17 cellular contexts compared by ENCODE assay signal in genomic region chr15:68010366-68010765, GRCh38. TPM values are rescaled to one million over a fixed set of nuclear protein-coding genes. Genes with fewer than 3 reads are reported as not detected.
DNase-seq lines count a peak whose midpoint lies in the region; ATAC-seq and TF ChIP-seq lines count a peak whose summit lies in the region.
"Had no signal": no experiment of that assay in that cellular context is flagged by ENCODE, and none has a peak within 500 bp of the region (broad histone marks: within the 10 kb centered on the region; RNA-seq: fewer than 3 reads in every experiment).

No MANE protein-coding gene starts in this region.

- H3K4me1 ChIP-seq in GM23338 (ENCODE audit: insufficient read depth) (peaks cover 8% of the 10 kb centered on the region), trophoblast cell (ENCODE audit: control insufficient read depth in 1 of 2, insufficient read depth in 2 of 2, low read length in 2 of 2) (peaks cover 0 to 2% of the 10 kb centered on the region in 2 experiments), left lung (peaks cover 0 to 23% of the 10 kb centered on the region in 2 donors)
- H3K4me1 ChIP-seq: BLaER1 had no signal

- ATAC-seq in GM23338 (peak; percentile 95), WTC11 (peak; percentile 88), GM18909 (IDR thresholded peaks at IDR 0.05; ENCODE audit: poor library complexity, unreplicated experiment) (no peak), left lung (no peak)
- ATAC-seq: Right ventricle myocardium inferior had no signal

- H3K9me3 ChIP-seq in trophoblast cell (ENCODE audit: insufficient read depth, low read depth, low read length) (peaks cover 5% of the 10 kb centered on the region), left lung (peaks cover 0 to 8% of the 10 kb centered on the region in 2 donors)

- no peak overlapping the region for H3K27ac ChIP-seq in GM23338 (ENCODE audit: low read depth)
- H3K27ac ChIP-seq in trophoblast cell (ENCODE audit: low read depth, low read length): no peak overlapping the region
- no peak overlapping the region for H3K27ac ChIP-seq in left lung
- H3K27ac ChIP-seq: BLaER1, GM23248 had no signal

- no peak overlapping the region for H3K9ac ChIP-seq in trophoblast cell (ENCODE audit: low read length)
- H3K9ac ChIP-seq: BLaER1, GM23248 had no signal

- no peaks in the 10 kb centered on the region for H3K79me2 ChIP-seq in GM23338 (replicated peaks; ENCODE audit: insufficient read depth)
- no peaks in the 10 kb centered on the region for H3K79me2 ChIP-seq in trophoblast cell (ENCODE audit: control insufficient read depth, insufficient read depth, low read length, poor library complexity)

- no peaks in the 10 kb centered on the region for H3K27me3 ChIP-seq in GM23338 (ENCODE audit: insufficient read depth)
- no peaks in the 10 kb centered on the region for H3K27me3 ChIP-seq in trophoblast cell (ENCODE audit: insufficient read depth, low read length)
- no peaks in the 10 kb centered on the region for H3K27me3 ChIP-seq in left lung
- H3K27me3 ChIP-seq: BLaER1 had no signal

- H3K4me3 ChIP-seq in GM23338 (no peak overlapping the region), trophoblast cell (ENCODE audit: low read depth, low read length) (no peak overlapping the region), left lung (no peak overlapping the region)
- H3K4me3 ChIP-seq: BLaER1, GM23248 had no signal

- no peak overlapping the region for H4K91ac ChIP-seq in trophoblast cell (ENCODE audit: low read depth, low read length)

- H4K12ac ChIP-seq in trophoblast cell (ENCODE audit: low read depth, low read length): no peak overlapping the region

- 0 out of 2 replicates have a peak, but pooled peaks cover 3% of the 10 kb centered on the region for H3K36me3 ChIP-seq in GM23338 (ENCODE audit: insufficient read depth)
- H3K36me3 ChIP-seq in trophoblast cell (ENCODE audit: control insufficient read depth in 1 of 2, insufficient read depth in 2 of 2, low read length in 2 of 2): no peaks in the 10 kb centered on the region
- H3K36me3 ChIP-seq in left lung: no peaks in the 10 kb centered on the region
- H3K36me3 ChIP-seq: BLaER1 had no signal

- no peak overlapping the region for H4K8ac ChIP-seq in trophoblast cell (ENCODE audit: low read depth, low read length)

- peak overlapping the region; percentile 37; the same call in 1 of the 2 replicates for H3K27ac Mint-ChIP-seq in GM23338
- H3K27ac Mint-ChIP-seq in WTC11: peak overlapping the region; percentile 46; the same call in 1 of the 2 replicates
- H3K27ac Mint-ChIP-seq: CD8-positive, alpha-beta memory T cell had no signal

- H3K4me1 Mint-ChIP-seq in GM23338: peaks cover 37% of the 10 kb centered on the region
- H3K4me1 Mint-ChIP-seq in WTC11: peaks cover 28% of the 10 kb centered on the region
- H3K4me1 Mint-ChIP-seq: CD8-positive, alpha-beta memory T cell had no signal

- no CpG with 5 or more reads among the region's 6 CpGs for WGBS in trophoblast cell (ENCODE audit: extremely low coverage, insufficient coverage, insufficient read length)

- H3K9me2 ChIP-seq in GM23338 (ENCODE audit: insufficient read depth): peaks cover 4% of the 10 kb centered on the region

- no peak overlapping the region for H2BK5ac ChIP-seq in trophoblast cell (ENCODE audit: low read depth, low read length, poor library complexity)

- no peaks in the 10 kb centered on the region for H3F3A ChIP-seq in GM23338 (replicated peaks; ENCODE audit: low read depth)

- CTCF ChIA-PET in WTC11 (lab: Charles Lee): no interaction called here

- no peak overlapping the region for H2AK5ac ChIP-seq in trophoblast cell (ENCODE audit: low read length)

- no peaks in the 10 kb centered on the region for H3K79me1 ChIP-seq in trophoblast cell (ENCODE audit: low read length)

- no peak overlapping the region for H3K4ac ChIP-seq in trophoblast cell (ENCODE audit: low read depth, low read length)

- H3K18ac ChIP-seq in trophoblast cell (ENCODE audit: low read length): no peak overlapping the region

- H3K27me3 Mint-ChIP-seq in GM23338 (ENCODE audit: insufficient read depth, low read depth, poor library complexity): peaks cover 12% of the 10 kb centered on the region
- H3K27me3 Mint-ChIP-seq in WTC11 (ENCODE audit: low read depth): no peaks in the 10 kb centered on the region; the same call in 1 of the 2 replicates

- intact Hi-C loops in left lung (cut with DNase I): no loop called here

- H3K14ac ChIP-seq in trophoblast cell (ENCODE audit: low read length): no peak overlapping the region

- H2AFZ ChIP-seq in GM23338 (no peak overlapping the region; the same call in 1 of the 2 replicates), trophoblast cell (ENCODE audit: insufficient read depth, low read length, poor library complexity) (no peak overlapping the region)
- H2AFZ ChIP-seq: GM23248 had no signal

- H3K4me2 ChIP-seq in GM23338 (no peak overlapping the region), trophoblast cell (ENCODE audit: low read length) (no peak overlapping the region)
- H3K4me2 ChIP-seq: BLaER1 had no signal

- no peak overlapping the region for H2BK120ac ChIP-seq in trophoblast cell (ENCODE audit: insufficient read depth, low read length, poor library complexity)

- peaks cover 25% of the 10 kb centered on the region for H3K9me3 Mint-ChIP-seq in GM23338
- peaks cover 40% of the 10 kb centered on the region for H3K9me3 Mint-ChIP-seq in WTC11

- H3K36me3 Mint-ChIP-seq in GM23338 (ENCODE audit: low read depth) (peaks cover 27% of the 10 kb centered on the region), WTC11 (peaks cover 30% of the 10 kb centered on the region)

- DNase-seq in GM23338 (ENCODE audit: low spot score) (peak; percentile 80), WTC11 (ENCODE audit: low spot score) (no peak), iPS-NIHi7 (ENCODE audit: extremely low spot score) (peak; percentile 63), trophoblast cell (peak; percentile 29 to 57), left lung (no peak)
- no peak for DNase-seq in activated CD4-positive, alpha-beta T cell treated with anti-CD3 and anti-CD28 coated beads for 4 hours
- DNase-seq: CD8-positive, alpha-beta memory T cell; DMS79 treated with DMSO at 0.1 percent for 48 hours; GM23248; MM.1S; NCI-H1105; NCI-H2081; NCI-H2171 treated with DMSO at 0.1 percent for 48 hours; NK-92 treated with Interleukin-12 subunit alpha and Interleukin-12 subunit beta, amount 100 ng/mL, for 24 hours had no signal

- POLR2A ChIA-PET in WTC11 (lab: Charles Lee): no interaction called here

- H3K23ac ChIP-seq in trophoblast cell (ENCODE audit: low read length): no peak overlapping the region

- no peaks in the 10 kb centered on the region for H4K20me1 ChIP-seq in GM23338 (replicated peaks; ENCODE audit: insufficient read depth)
- H4K20me1 ChIP-seq: BLaER1 had no signal

- H3K4me3 Mint-ChIP-seq in GM23338: no peak overlapping the region
- H3K4me3 Mint-ChIP-seq in WTC11: no peak overlapping the region
- H3K4me3 Mint-ChIP-seq: CD8-positive, alpha-beta memory T cell had no signal

- TF ChIP-seq CTCF in GM23338 (conservative IDR thresholded peaks at IDR 0.05; ENCODE audit: low read depth in 2 of 2): no peak
- TF ChIP-seq CTCF in WTC11 (IDR thresholded peaks at IDR 0.05): no peak
- no peak for TF ChIP-seq CTCF in left lung (IDR thresholded peaks at IDR 0.05)

- H2BK12ac ChIP-seq in trophoblast cell (ENCODE audit: low read length): no peak overlapping the region

TF ChIP-seq in GM23338, 12 proteins besides CTCF, POLR2A, EP300 and RAD21 (continues in another document):
- TF ChIP-seq STAT1 (IDR thresholded peaks at IDR 0.05; ENCODE audit: unreplicated experiment) (no peak), EZH2 (IDR thresholded peaks at IDR 0.05; ENCODE audit: low read depth, unreplicated experiment) (no peak), ZNF114 (CRISPR knock-in tag; IDR thresholded peaks at IDR 0.05) (no peak), ETS1 (IDR thresholded peaks at IDR 0.05) (no peak), POLR2AphosphoS5 (IDR thresholded peaks at IDR 0.05; ENCODE audit: low read depth) (no peak), NANOG (IDR thresholded peaks at IDR 0.05; ENCODE audit: borderline replicate concordance) (no peak)

TF ChIP-seq in WTC11, 78 proteins besides CTCF, POLR2A, EP300 and RAD21 (continues in another document):
- TF ChIP-seq PRDM15 (CRISPR knock-in tag; IDR thresholded peaks at IDR 0.05): no peak

RNA-seq across cellular contexts. Expression of gene PIAS1, which starts 43.7 kb away (rescaled TPM):
- 20.0 and 32.1 TPM in 2 replicates for total RNA-seq in GM23338 (2014; rRNA removed; shearing (Covaris generic))
- polyA plus RNA-seq in GM23338 (2016; fragmentation: Nextera tagmentation; extraction: Ambion mirVana): 23.3 and 30.7 TPM in 2 replicates
- total RNA-seq in WTC11 (2021) (29.7 to 33.2 TPM (median 31.2 TPM) in 3 replicates), left lung (10 to 100 TPM; 44.9 to 46.5 TPM)
- polyA plus RNA-seq in trophoblast cell (2013): 50.5 and 52.4 TPM in 2 replicates

Comparison
In these comparisons a context has a peak if more than half of its experiments do, and no peak if none do; other contexts are left out.
1. ATAC-seq: peak in GM23338 (single experiment) and WTC11 (single experiment); none in GM18909 (single experiment) and left lung (single experiment).
2. DNase-seq: peak in GM23338 (single experiment), iPS-NIHi7 (single experiment) and trophoblast cell (2 of 2); none in WTC11 (single experiment), left lung (0 of 2) and activated CD4-positive, alpha-beta T cell treated with anti-CD3 and anti-CD28 coated beads for 4 hours (0 of 2).